25 cellular contexts compared by ENCODE assay signal in the genomic region with DNA sequence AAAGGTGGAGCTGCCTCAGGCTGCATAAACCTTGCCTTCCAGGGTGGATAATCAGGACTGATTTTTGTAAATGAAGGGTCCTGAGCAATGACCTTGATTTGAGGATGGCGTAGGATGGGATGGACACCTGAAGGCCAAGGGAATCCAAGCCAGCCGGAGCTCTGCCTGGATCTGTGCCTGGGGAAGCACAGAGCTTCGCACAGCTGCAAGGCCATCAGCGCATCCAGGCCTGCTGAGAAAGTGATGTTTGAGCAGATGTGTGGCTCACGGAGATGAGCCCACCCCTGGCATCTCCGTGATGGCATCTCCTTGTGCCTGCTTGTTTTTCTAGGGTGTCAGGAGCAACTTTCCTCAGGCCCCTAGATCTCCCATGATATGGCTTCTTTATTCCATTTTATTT. TPM values are rescaled to one million over a fixed set of nuclear protein-coding genes. Genes with fewer than 3 reads are reported as not detected.
"Had no signal": no experiment of that assay in that cellular context is flagged by ENCODE, and none has a peak within 500 bp of the region (broad histone marks: within the 10 kb centered on the region; RNA-seq: fewer than 3 reads in every experiment).

No MANE protein-coding gene starts in this region.

- H3K4me1 Mint-ChIP-seq: activated T-helper 17 cell treated with anti-CD3 and anti-CD28 coated beads, Interleukin-2, amount 50 U/mL, for 72 hours had no signal

- H3K27me3 Mint-ChIP-seq: activated naive CD8-positive, alpha-beta T cell had no signal

- H3K9me3 ChIP-seq: body of pancreas, gastrocnemius medialis, heart left ventricle had no signal

- H3K4me3 Mint-ChIP-seq: activated CD4-positive, alpha-beta memory T cell treated with anti-CD3 and anti-CD28 coated beads for 36 hours; activated naive CD8-positive, alpha-beta T cell; activated T-cell treated with anti-CD3 and anti-CD28 coated beads, Interleukin-2, amount 50 U/mL, for 4 hours; activated T-helper 17 cell treated with anti-CD3 and anti-CD28 coated beads, Interleukin-2, amount 50 U/mL, for 72 hours; effector memory CD8-positive, alpha-beta T cell had no signal

- H3K36me3 ChIP-seq: gastrocnemius medialis, heart left ventricle had no signal

- H3K27ac Mint-ChIP-seq: activated CD4-positive, alpha-beta memory T cell treated with anti-CD3 and anti-CD28 coated beads for 36 hours; activated naive CD8-positive, alpha-beta T cell; activated T-helper 17 cell treated with anti-CD3 and anti-CD28 coated beads, Interleukin-2, amount 50 U/mL, for 72 hours; effector memory CD8-positive, alpha-beta T cell had no signal

- H3K27ac ChIP-seq: body of pancreas, foreskin keratinocyte, gastrocnemius medialis, heart left ventricle had no signal

- H3K36me3 Mint-ChIP-seq: activated CD4-positive, alpha-beta memory T cell treated with anti-CD3 and anti-CD28 coated beads for 36 hours; activated naive CD8-positive, alpha-beta T cell had no signal

- H3K4me3 ChIP-seq: body of pancreas, gastrocnemius medialis, heart left ventricle had no signal

- H3K27me3 ChIP-seq: body of pancreas, foreskin keratinocyte had no signal

- ATAC-seq: activated T-cell treated with anti-CD3 and anti-CD28 coated beads, Interleukin-2, amount 50 U/mL, for 4 hours; activated T-helper 17 cell treated with anti-CD3 and anti-CD28 coated beads, Interleukin-2, amount 50 U/mL, for 72 hours; body of pancreas; effector memory CD8-positive, alpha-beta T cell; foreskin keratinocyte; gastrocnemius medialis; heart left ventricle had no signal

- H3K4me1 ChIP-seq: gastrocnemius medialis, heart left ventricle had no signal

- H3K9me3 Mint-ChIP-seq: activated CD4-positive, alpha-beta memory T cell treated with anti-CD3 and anti-CD28 coated beads for 36 hours; activated T-cell treated with anti-CD3 and anti-CD28 coated beads, Interleukin-2, amount 50 U/mL, for 4 hours; activated T-helper 17 cell treated with anti-CD3 and anti-CD28 coated beads, Interleukin-2, amount 50 U/mL, for 72 hours; effector memory CD8-positive, alpha-beta T cell had no signal

- DNase-seq: activated CD4-positive, alpha-beta memory T cell treated with anti-CD3 and anti-CD28 coated beads for 36 hours; activated CD4-positive, alpha-beta T cell treated with anti-CD3 and anti-CD28 coated beads for 1 hour; activated CD4-positive, alpha-beta T cell treated with anti-CD3 and anti-CD28 coated beads for 4 hours; activated CD8-positive, alpha-beta memory T cell treated with anti-CD3 and anti-CD28 coated beads for 24 hours; activated effector memory CD4-positive, alpha-beta T cell treated with Interleukin-2 at 50 U/mL for 16 hours; activated gamma-delta T cell treated with Interleukin-2 at 50 U/mL for 16 hours; activated naive CD4-positive, alpha-beta T cell treated with anti-CD3 and anti-CD28 coated beads, Interleukin-2, amount 50 U/mL, for 16 hours; activated naive CD4-positive, alpha-beta T cell treated with Interleukin-2 at 50 U/mL for 16 hours; activated T-cell treated with anti-CD3 and anti-CD28 coated beads, Interleukin-2, amount 50 U/mL, for 4 hours; amniotic stem cell; anterior cingulate cortex; body of pancreas; caudate nucleus; cortex of kidney; dermis blood vessel endothelial cell; effector CD4-positive, alpha-beta T cell; effector memory CD8-positive, alpha-beta T cell; erythroblast; foreskin keratinocyte; gastrocnemius medialis; glutamatergic neuron; heart left ventricle had no signal

RNA-seq across cellular contexts. Expression of gene TMA7B, which starts 57.9 kb away (rescaled TPM):
- total RNA-seq: body of pancreas, chondrocyte, dermis blood vessel endothelial cell, foreskin keratinocyte, gastrocnemius medialis had no signal
- polyA plus RNA-seq: foreskin keratinocyte, heart left ventricle had no signal
